In genomic region chr11:21484039-21484438, GRCh38 we compare ENCODE assay signal across 32 cellular contexts.
"Had no signal": no experiment of that assay in that cellular context is flagged by ENCODE, and none has a peak within 500 bp of the region (broad histone marks: within the 10 kb centered on the region; RNA-seq: fewer than 3 reads in every experiment).

No MANE protein-coding gene starts in this region.

- H3K4me1 ChIP-seq: adrenal gland, ascending aorta, body of pancreas, breast epithelium had no signal

- H3K9me3 ChIP-seq: adrenal gland, ascending aorta, body of pancreas, breast epithelium had no signal

- H3K4me3 ChIP-seq: adrenal gland, ascending aorta, body of pancreas, breast epithelium, cardiac muscle cell had no signal

- ATAC-seq: activated naive CD4-positive, alpha-beta T cell treated with anti-CD3 and anti-CD28 coated beads, Interleukin-2, amount 50 U/mL, for 72 hours; activated naive CD8-positive, alpha-beta T cell treated with anti-CD3 and anti-CD28 coated beads, Interleukin-2, amount 50 U/mL, for 24 hours; activated T-cell treated with anti-CD3 and anti-CD28 coated beads, Interleukin-2, amount 50 U/mL, for 4 hours; activated T-cell treated with anti-CD3 and anti-CD28 coated beads, Interleukin-2, amount 50 U/mL, for 72 hours; activated T-helper 17 cell treated with anti-CD3 and anti-CD28 coated beads, Interleukin-2, amount 50 U/mL, for 72 hours; body of pancreas had no signal

- H3K36me3 ChIP-seq: adrenal gland, ascending aorta, brain microvascular endothelial cell, breast epithelium, cardiac muscle cell had no signal

- DNase-seq: activated effector memory CD4-positive, alpha-beta T cell treated with anti-CD3 and anti-CD28 coated beads, Interleukin-2, amount 50 U/mL, for 16 hours; activated effector memory CD4-positive, alpha-beta T cell treated with Interleukin-2 at 50 U/mL for 16 hours; activated gamma-delta T cell; activated gamma-delta T cell treated with Interleukin-2 at 50 U/mL for 16 hours; activated naive CD4-positive, alpha-beta T cell; activated naive CD4-positive, alpha-beta T cell treated with anti-CD3 and anti-CD28 coated beads for 36 hours; activated naive CD4-positive, alpha-beta T cell treated with anti-CD3 and anti-CD28 coated beads, Interleukin-2, amount 10 ng/mL, durations not matched to agents 7 days and 5 days; activated naive CD4-positive, alpha-beta T cell treated with Interleukin-2 at 50 U/mL for 16 hours; activated naive CD8-positive, alpha-beta T cell treated with anti-CD3 and anti-CD28 coated beads for 36 hours; activated naive CD8-positive, alpha-beta T cell treated with anti-CD3 and anti-CD28 coated beads, Interleukin-2, amount 10 ng/mL, durations not matched to agents 7 days and 5 days; activated naive CD8-positive, alpha-beta T cell treated with anti-CD3 and anti-CD28 coated beads, Interleukin-2, amount 50 U/mL, for 24 hours; activated T-cell treated with anti-CD3 and anti-CD28 coated beads, Interleukin-2, amount 50 U/mL, for 24 hours; activated T-cell treated with anti-CD3 and anti-CD28 coated beads, Interleukin-2, amount 50 U/mL, for 4 hours; activated T-cell treated with anti-CD3 and anti-CD28 coated beads, Interleukin-2, amount 50 U/mL, for 48 hours; activated T-cell treated with anti-CD3 and anti-CD28 coated beads, Interleukin-2, amount 50 U/mL, for 72 hours; adrenal gland; amniotic stem cell; amygdala; aorta; body of pancreas; brain microvascular endothelial cell; caudate nucleus; central memory CD4-positive, alpha-beta T cell; cerebellar nuclear complex had no signal

- H3K27ac ChIP-seq: adrenal gland, ascending aorta, body of pancreas, brain microvascular endothelial cell, breast epithelium, cardiac muscle cell had no signal

- H3K27me3 ChIP-seq: adrenal gland, ascending aorta, body of pancreas, brain microvascular endothelial cell, breast epithelium, cardiac muscle cell had no signal

- FAIRE-seq: astrocyte, bronchial epithelial cell, colon had no signal
